Comparison of ENCODE assay signal across 3 cellular contexts in genomic region chr21:41683815-41684214, GRCh38.
TF ChIP-seq lines count a peak whose summit lies in the region.

No MANE protein-coding gene starts in this region.

TF ChIP-seq in SK-N-SH, 30 proteins besides CTCF, POLR2A, EP300 and RAD21:
- TF ChIP-seq PBX3 (IDR thresholded peaks at IDR 0.05) (no peak), MEF2A (IDR thresholded peaks at IDR 0.05; ENCODE audit: borderline replicate concordance, low read depth) (no peak), ZBTB33 (IDR thresholded peaks at IDR 0.05; ENCODE audit: borderline replicate concordance, low read depth) (no peak), TCF12 (IDR thresholded peaks at IDR 0.05) (no peak), SIN3A (IDR thresholded peaks at IDR 0.05; ENCODE audit: borderline replicate concordance, low read depth, low read length) (no peak), RCOR1 (IDR thresholded peaks at IDR 0.05; ENCODE audit: low read length) (no peak), SMC3 (IDR thresholded peaks at IDR 0.05; ENCODE audit: low read depth, low read length) (no peak), JUND (IDR thresholded peaks at IDR 0.05) (no peak), IRF3 (IDR thresholded peaks at IDR 0.05; ENCODE audit: low read depth, low read length) (no peak), POLR2AphosphoS5 (IDR thresholded peaks at IDR 0.05; ENCODE audit: low read depth, low read length) (no peak), FOXJ3 (CRISPR knock-in tag; IDR thresholded peaks at IDR 0.05) (no peak), EZH2phosphoT487 (IDR thresholded peaks at IDR 0.05; ENCODE audit: borderline replicate concordance, low read depth) (no peak), GABPA (IDR thresholded peaks at IDR 0.05; ENCODE audit: low read depth) (no peak)

TF ChIP-seq in SK-N-SH treated with all-trans-retinoic acid at 6 μM for 48 hours, 23 proteins besides CTCF, POLR2A, EP300 and RAD21 (continued from another document):
- no peak for TF ChIP-seq CSRNP3 (CRISPR knock-in tag; IDR thresholded peaks at IDR 0.05)
- no peak for TF ChIP-seq ZNF565 (CRISPR knock-in tag; conservative IDR thresholded peaks at IDR 0.05; ENCODE audit: low read depth)
- no peak for TF ChIP-seq ZFP3 (CRISPR knock-in tag; IDR thresholded peaks at IDR 0.05)
- TF ChIP-seq CREB5 (CRISPR knock-in tag; IDR thresholded peaks at IDR 0.05; ENCODE audit: low read depth): no peak
- TF ChIP-seq SNAI2 (CRISPR knock-in tag; IDR thresholded peaks at IDR 0.05): no peak
- no peak for TF ChIP-seq RARB (CRISPR knock-in tag; IDR thresholded peaks at IDR 0.05)

TF ChIP-seq in H1, 55 proteins besides CTCF, POLR2A, EP300 and RAD21 (continued from another document):
- TF ChIP-seq TAF7 (optimal IDR thresholded peaks at IDR 0.05; ENCODE audit: borderline replicate concordance, low read depth, low read length): no peak
- TF ChIP-seq TAF1 (IDR thresholded peaks at IDR 0.05; ENCODE audit: low read depth, low read length): no peak
- no peak for TF ChIP-seq CTBP2 (IDR thresholded peaks at IDR 0.05; ENCODE audit: borderline replicate concordance, insufficient read depth, insufficient read length, low read length)
- no peak for TF ChIP-seq JUND (IDR thresholded peaks at IDR 0.05; ENCODE audit: low read length)
- TF ChIP-seq BRCA1 (IDR thresholded peaks at IDR 0.05; ENCODE audit: low read depth, low read length): no peak
- no peak for TF ChIP-seq SUZ12 (IDR thresholded peaks at IDR 0.05; ENCODE audit: low read length)
TF ChIP-seq in H1: peak in this region for 0.
